1 cellular context compared by ENCODE assay signal in the genomic region with DNA sequence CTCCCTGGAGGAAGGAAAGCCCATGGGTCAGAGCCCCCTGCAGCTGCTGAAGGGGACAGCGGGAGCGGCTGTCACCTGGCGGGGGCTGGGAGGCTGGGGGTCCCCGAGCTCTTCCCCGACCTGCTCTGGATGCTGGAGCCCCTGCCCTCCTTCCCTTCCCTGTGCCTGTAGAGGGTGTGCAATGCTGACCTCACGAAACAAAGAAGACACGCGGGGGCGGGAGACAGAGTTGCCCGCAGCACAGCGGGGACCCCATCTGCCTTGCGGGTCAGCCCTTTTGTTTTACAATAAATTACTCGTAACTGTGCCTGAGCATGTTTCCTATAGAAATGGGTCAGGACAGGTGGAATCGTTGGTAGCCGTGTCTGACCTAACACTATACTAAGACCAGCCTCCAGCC.
TF ChIP-seq lines count a peak whose summit lies in the region.

No MANE protein-coding gene starts in this region.

TF ChIP-seq in GM23338, 12 proteins besides CTCF, POLR2A, EP300 and RAD21 (continued from another document):
- TF ChIP-seq, protein P1, sequence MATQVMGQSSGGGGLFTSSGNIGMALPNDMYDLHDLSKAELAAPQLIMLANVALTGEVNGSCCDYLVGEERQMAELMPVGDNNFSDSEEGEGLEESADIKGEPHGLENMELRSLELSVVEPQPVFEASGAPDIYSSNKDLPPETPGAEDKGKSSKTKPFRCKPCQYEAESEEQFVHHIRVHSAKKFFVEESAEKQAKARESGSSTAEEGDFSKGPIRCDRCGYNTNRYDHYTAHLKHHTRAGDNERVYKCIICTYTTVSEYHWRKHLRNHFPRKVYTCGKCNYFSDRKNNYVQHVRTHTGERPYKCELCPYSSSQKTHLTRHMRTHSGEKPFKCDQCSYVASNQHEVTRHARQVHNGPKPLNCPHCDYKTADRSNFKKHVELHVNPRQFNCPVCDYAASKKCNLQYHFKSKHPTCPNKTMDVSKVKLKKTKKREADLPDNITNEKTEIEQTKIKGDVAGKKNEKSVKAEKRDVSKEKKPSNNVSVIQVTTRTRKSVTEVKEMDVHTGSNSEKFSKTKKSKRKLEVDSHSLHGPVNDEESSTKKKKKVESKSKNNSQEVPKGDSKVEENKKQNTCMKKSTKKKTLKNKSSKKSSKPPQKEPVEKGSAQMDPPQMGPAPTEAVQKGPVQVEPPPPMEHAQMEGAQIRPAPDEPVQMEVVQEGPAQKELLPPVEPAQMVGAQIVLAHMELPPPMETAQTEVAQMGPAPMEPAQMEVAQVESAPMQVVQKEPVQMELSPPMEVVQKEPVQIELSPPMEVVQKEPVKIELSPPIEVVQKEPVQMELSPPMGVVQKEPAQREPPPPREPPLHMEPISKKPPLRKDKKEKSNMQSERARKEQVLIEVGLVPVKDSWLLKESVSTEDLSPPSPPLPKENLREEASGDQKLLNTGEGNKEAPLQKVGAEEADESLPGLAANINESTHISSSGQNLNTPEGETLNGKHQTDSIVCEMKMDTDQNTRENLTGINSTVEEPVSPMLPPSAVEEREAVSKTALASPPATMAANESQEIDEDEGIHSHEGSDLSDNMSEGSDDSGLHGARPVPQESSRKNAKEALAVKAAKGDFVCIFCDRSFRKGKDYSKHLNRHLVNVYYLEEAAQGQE (IDR thresholded peaks at IDR 0.05; ENCODE audit: unreplicated experiment), result no peak
- TF ChIP-seq, protein P2, sequence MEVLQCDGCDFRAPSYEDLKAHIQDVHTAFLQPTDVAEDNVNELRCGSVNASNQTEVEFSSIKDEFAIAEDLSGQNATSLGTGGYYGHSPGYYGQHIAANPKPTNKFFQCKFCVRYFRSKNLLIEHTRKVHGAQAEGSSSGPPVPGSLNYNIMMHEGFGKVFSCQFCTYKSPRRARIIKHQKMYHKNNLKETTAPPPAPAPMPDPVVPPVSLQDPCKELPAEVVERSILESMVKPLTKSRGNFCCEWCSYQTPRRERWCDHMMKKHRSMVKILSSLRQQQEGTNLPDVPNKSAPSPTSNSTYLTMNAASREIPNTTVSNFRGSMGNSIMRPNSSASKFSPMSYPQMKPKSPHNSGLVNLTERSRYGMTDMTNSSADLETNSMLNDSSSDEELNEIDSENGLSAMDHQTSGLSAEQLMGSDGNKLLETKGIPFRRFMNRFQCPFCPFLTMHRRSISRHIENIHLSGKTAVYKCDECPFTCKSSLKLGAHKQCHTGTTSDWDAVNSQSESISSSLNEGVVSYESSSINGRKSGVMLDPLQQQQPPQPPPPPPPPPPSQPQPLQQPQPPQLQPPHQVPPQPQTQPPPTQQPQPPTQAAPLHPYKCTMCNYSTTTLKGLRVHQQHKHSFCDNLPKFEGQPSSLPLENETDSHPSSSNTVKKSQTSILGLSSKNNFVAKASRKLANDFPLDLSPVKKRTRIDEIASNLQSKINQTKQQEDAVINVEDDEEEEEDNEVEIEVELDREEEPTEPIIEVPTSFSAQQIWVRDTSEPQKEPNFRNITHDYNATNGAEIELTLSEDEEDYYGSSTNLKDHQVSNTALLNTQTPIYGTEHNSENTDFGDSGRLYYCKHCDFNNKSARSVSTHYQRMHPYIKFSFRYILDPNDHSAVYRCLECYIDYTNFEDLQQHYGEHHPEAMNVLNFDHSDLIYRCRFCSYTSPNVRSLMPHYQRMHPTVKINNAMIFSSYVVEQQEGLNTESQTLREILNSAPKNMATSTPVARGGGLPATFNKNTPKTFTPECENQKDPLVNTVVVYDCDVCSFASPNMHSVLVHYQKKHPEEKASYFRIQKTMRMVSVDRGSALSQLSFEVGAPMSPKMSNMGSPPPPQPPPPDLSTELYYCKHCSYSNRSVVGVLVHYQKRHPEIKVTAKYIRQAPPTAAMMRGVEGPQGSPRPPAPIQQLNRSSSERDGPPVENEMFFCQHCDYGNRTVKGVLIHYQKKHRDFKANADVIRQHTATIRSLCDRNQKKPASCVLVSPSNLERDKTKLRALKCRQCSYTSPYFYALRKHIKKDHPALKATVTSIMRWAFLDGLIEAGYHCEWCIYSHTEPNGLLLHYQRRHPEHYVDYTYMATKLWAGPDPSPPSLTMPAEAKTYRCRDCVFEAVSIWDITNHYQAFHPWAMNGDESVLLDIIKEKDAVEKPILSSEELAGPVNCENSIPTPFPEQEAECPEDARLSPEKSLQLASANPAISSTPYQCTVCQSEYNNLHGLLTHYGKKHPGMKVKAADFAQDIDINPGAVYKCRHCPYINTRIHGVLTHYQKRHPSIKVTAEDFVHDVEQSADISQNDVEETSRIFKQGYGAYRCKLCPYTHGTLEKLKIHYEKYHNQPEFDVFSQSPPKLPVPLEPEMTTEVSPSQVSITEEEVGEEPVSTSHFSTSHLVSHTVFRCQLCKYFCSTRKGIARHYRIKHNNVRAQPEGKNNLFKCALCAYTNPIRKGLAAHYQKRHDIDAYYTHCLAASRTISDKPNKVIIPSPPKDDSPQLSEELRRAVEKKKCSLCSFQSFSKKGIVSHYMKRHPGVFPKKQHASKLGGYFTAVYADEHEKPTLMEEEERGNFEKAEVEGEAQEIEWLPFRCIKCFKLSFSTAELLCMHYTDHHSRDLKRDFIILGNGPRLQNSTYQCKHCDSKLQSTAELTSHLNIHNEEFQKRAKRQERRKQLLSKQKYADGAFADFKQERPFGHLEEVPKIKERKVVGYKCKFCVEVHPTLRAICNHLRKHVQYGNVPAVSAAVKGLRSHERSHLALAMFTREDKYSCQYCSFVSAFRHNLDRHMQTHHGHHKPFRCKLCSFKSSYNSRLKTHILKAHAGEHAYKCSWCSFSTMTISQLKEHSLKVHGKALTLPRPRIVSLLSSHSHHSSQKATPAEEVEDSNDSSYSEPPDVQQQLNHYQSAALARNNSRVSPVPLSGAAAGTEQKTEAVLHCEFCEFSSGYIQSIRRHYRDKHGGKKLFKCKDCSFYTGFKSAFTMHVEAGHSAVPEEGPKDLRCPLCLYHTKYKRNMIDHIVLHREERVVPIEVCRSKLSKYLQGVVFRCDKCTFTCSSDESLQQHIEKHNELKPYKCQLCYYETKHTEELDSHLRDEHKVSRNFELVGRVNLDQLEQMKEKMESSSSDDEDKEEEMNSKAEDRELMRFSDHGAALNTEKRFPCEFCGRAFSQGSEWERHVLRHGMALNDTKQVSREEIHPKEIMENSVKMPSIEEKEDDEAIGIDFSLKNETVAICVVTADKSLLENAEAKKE (CRISPR knock-in tag; IDR thresholded peaks at IDR 0.05), result no peak
- no peak for TF ChIP-seq JUNB (IDR thresholded peaks at IDR 0.05; ENCODE audit: unreplicated experiment)
- no peak for TF ChIP-seq POLR2AphosphoS5 (IDR thresholded peaks at IDR 0.05; ENCODE audit: low read depth)
- TF ChIP-seq CREB1 (CRISPR knock-in tag; IDR thresholded peaks at IDR 0.05; ENCODE audit: low read depth), result no peak
- TF ChIP-seq ETS1 (IDR thresholded peaks at IDR 0.05), result no peak
- no peak for TF ChIP-seq EZH2 (IDR thresholded peaks at IDR 0.05; ENCODE audit: low read depth, unreplicated experiment)
